1 cellular context compared by ENCODE assay signal in the genomic region with DNA sequence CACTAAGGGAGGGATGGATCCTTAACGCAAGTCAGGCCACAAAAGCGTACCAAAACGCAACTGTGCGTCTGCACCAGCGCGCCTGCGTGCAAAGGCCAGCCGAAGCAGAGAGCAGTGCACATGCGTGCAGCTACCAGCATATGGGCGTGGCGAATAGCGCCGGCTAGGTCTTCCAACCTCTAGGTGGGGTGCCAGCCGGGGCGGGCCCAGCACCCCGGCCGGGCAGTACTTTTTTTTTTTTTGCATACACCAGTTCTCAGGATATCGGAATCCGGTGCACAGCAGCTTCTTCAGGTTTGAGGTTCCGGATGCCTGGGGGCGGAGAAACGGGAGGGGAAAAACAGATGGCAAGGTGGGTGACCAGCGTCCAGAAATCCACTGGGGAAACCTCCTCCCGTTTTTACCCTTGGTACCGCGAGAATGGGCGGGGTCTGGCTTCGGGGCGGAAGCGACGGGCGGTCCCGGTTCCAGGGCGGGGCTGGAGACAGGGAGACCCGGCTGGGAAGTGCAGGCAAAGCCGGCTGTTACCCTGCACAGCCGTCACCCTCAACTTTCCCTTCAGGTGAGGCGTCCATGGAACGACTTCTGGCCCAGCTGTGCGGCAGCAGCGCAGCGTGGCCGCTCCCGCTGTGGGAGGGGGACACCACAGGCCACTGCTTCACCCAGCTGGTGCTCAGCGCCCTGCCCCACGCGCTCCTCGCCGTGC.
A peak's percentile ranks its signal among the peaks of the same experiment; 100 is the strongest.
TF ChIP-seq lines count a peak whose summit lies in the region.

A gene with protein sequence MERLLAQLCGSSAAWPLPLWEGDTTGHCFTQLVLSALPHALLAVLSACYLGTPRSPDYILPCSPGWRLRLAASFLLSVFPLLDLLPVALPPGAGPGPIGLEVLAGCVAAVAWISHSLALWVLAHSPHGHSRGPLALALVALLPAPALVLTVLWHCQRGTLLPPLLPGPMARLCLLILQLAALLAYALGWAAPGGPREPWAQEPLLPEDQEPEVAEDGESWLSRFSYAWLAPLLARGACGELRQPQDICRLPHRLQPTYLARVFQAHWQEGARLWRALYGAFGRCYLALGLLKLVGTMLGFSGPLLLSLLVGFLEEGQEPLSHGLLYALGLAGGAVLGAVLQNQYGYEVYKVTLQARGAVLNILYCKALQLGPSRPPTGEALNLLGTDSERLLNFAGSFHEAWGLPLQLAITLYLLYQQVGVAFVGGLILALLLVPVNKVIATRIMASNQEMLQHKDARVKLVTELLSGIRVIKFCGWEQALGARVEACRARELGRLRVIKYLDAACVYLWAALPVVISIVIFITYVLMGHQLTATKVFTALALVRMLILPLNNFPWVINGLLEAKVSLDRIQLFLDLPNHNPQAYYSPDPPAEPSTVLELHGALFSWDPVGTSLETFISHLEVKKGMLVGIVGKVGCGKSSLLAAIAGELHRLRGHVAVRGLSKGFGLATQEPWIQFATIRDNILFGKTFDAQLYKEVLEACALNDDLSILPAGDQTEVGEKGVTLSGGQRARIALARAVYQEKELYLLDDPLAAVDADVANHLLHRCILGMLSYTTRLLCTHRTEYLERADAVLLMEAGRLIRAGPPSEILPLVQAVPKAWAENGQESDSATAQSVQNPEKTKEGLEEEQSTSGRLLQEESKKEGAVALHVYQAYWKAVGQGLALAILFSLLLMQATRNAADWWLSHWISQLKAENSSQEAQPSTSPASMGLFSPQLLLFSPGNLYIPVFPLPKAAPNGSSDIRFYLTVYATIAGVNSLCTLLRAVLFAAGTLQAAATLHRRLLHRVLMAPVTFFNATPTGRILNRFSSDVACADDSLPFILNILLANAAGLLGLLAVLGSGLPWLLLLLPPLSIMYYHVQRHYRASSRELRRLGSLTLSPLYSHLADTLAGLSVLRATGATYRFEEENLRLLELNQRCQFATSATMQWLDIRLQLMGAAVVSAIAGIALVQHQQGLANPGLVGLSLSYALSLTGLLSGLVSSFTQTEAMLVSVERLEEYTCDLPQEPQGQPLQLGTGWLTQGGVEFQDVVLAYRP (N-terminal part only) (plus strand): TSS at position 136 of the 706 bp plus-strand sequence. CDS start 438 bp downstream, at position 574.

TF ChIP-seq in K562, 482 proteins besides CTCF, POLR2A, EP300 and RAD21 (continued from another document and continues in another):
- TF ChIP-seq, protein P1, sequence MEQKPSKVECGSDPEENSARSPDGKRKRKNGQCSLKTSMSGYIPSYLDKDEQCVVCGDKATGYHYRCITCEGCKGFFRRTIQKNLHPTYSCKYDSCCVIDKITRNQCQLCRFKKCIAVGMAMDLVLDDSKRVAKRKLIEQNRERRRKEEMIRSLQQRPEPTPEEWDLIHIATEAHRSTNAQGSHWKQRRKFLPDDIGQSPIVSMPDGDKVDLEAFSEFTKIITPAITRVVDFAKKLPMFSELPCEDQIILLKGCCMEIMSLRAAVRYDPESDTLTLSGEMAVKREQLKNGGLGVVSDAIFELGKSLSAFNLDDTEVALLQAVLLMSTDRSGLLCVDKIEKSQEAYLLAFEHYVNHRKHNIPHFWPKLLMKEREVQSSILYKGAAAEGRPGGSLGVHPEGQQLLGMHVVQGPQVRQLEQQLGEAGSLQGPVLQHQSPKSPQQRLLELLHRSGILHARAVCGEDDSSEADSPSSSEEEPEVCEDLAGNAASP (IDR thresholded peaks at IDR 0.05), result no peak
- TF ChIP-seq OTX1 (CRISPR knock-in tag; IDR thresholded peaks at IDR 0.05) (no peak), PURB (CRISPR knock-in tag; IDR thresholded peaks at IDR 0.05; ENCODE audit: low read depth) (no peak), BACH1 (tag; IDR thresholded peaks at IDR 0.05) (no peak), BCOR (IDR thresholded peaks at IDR 0.05) (no peak), ZC3H11A (IDR thresholded peaks at IDR 0.05; ENCODE audit: low read depth, low read length) (no peak), ZNF274 (IDR thresholded peaks at IDR 0.05; ENCODE audit: borderline replicate concordance, low read depth, low read length) (no peak), NCOA4 (IDR thresholded peaks at IDR 0.05; ENCODE audit: partially characterized antibody) (no peak), FOS (IDR thresholded peaks at IDR 0.05; ENCODE audit: extremely low read depth, insufficient read length) (no peak), ESRRA (IDR thresholded peaks at IDR 0.05; ENCODE audit: borderline replicate concordance, low read depth) (peak; percentile 35; the same call in 1 of the 2 replicates), ZNF197 (CRISPR knock-in tag; IDR thresholded peaks at IDR 0.05; ENCODE audit: low read depth) (no peak), FOXK1 (CRISPR knock-in tag; IDR thresholded peaks at IDR 0.05; ENCODE audit: borderline replicate concordance) (no peak), ZEB2 (IDR thresholded peaks at IDR 0.05) (no peak), ZNF217 (CRISPR knock-in tag; IDR thresholded peaks at IDR 0.05) (no peak), SNRNP70 (optimal IDR thresholded peaks at IDR 0.05; ENCODE audit: low read depth, low read length) (no peak), GABPA (tag; conservative IDR thresholded peaks at IDR 0.05; ENCODE audit: low read depth) (peak; percentile 79)
- TF ChIP-seq, protein P2, sequence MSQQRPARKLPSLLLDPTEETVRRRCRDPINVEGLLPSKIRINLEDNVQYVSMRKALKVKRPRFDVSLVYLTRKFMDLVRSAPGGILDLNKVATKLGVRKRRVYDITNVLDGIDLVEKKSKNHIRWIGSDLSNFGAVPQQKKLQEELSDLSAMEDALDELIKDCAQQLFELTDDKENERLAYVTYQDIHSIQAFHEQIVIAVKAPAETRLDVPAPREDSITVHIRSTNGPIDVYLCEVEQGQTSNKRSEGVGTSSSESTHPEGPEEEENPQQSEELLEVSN (IDR thresholded peaks at IDR 0.05; ENCODE audit: borderline replicate concordance in 1 of 2, extremely low read depth in 1 of 2, insufficient read depth in 1 of 2, insufficient read length in 1 of 2, low read depth in 1 of 2, low read length in 1 of 2, poor library complexity in 1 of 2, severe bottlenecking in 1 of 2), result peak; percentile 72 to 76
- TF ChIP-seq, protein P3, sequence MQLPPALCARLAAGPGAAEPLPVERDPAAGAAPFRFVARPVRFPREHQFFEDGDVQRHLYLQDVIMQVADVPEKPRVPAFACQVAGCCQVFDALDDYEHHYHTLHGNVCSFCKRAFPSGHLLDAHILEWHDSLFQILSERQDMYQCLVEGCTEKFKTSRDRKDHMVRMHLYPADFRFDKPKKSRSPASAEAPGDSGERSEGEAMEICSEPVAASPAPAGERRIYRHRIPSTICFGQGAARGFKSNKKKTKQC (CRISPR knock-in tag; IDR thresholded peaks at IDR 0.05), result peak; percentile 16; the same call in 1 of the 2 replicates
- TF ChIP-seq, protein P4, sequence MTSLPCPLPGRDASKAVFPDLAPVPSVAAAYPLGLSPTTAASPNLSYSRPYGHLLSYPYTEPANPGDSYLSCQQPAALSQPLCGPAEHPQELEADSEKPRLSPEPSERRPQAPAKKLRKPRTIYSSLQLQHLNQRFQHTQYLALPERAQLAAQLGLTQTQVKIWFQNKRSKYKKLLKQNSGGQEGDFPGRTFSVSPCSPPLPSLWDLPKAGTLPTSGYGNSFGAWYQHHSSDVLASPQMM (CRISPR knock-in tag; IDR thresholded peaks at IDR 0.05), result no peak
- TF ChIP-seq, protein P5, sequence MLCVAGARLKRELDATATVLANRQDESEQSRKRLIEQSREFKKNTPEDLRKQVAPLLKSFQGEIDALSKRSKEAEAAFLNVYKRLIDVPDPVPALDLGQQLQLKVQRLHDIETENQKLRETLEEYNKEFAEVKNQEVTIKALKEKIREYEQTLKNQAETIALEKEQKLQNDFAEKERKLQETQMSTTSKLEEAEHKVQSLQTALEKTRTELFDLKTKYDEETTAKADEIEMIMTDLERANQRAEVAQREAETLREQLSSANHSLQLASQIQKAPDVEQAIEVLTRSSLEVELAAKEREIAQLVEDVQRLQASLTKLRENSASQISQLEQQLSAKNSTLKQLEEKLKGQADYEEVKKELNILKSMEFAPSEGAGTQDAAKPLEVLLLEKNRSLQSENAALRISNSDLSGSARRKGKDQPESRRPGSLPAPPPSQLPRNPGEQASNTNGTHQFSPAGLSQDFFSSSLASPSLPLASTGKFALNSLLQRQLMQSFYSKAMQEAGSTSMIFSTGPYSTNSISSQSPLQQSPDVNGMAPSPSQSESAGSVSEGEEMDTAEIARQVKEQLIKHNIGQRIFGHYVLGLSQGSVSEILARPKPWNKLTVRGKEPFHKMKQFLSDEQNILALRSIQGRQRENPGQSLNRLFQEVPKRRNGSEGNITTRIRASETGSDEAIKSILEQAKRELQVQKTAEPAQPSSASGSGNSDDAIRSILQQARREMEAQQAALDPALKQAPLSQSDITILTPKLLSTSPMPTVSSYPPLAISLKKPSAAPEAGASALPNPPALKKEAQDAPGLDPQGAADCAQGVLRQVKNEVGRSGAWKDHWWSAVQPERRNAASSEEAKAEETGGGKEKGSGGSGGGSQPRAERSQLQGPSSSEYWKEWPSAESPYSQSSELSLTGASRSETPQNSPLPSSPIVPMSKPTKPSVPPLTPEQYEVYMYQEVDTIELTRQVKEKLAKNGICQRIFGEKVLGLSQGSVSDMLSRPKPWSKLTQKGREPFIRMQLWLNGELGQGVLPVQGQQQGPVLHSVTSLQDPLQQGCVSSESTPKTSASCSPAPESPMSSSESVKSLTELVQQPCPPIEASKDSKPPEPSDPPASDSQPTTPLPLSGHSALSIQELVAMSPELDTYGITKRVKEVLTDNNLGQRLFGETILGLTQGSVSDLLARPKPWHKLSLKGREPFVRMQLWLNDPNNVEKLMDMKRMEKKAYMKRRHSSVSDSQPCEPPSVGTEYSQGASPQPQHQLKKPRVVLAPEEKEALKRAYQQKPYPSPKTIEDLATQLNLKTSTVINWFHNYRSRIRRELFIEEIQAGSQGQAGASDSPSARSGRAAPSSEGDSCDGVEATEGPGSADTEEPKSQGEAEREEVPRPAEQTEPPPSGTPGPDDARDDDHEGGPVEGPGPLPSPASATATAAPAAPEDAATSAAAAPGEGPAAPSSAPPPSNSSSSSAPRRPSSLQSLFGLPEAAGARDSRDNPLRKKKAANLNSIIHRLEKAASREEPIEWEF (CRISPR knock-in tag; IDR thresholded peaks at IDR 0.05), result no peak
- TF ChIP-seq, protein P6, sequence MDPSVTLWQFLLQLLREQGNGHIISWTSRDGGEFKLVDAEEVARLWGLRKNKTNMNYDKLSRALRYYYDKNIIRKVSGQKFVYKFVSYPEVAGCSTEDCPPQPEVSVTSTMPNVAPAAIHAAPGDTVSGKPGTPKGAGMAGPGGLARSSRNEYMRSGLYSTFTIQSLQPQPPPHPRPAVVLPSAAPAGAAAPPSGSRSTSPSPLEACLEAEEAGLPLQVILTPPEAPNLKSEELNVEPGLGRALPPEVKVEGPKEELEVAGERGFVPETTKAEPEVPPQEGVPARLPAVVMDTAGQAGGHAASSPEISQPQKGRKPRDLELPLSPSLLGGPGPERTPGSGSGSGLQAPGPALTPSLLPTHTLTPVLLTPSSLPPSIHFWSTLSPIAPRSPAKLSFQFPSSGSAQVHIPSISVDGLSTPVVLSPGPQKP (CRISPR knock-in tag; IDR thresholded peaks at IDR 0.05), result no peak
- TF ChIP-seq, protein P7, sequence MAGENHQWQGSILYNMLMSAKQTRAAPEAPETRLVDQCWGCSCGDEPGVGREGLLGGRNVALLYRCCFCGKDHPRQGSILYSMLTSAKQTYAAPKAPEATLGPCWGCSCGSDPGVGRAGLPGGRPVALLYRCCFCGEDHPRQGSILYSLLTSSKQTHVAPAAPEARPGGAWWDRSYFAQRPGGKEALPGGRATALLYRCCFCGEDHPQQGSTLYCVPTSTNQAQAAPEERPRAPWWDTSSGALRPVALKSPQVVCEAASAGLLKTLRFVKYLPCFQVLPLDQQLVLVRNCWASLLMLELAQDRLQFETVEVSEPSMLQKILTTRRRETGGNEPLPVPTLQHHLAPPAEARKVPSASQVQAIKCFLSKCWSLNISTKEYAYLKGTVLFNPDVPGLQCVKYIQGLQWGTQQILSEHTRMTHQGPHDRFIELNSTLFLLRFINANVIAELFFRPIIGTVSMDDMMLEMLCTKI (IDR thresholded peaks at IDR 0.05; ENCODE audit: partially characterized antibody), result no peak
- TF ChIP-seq, protein P8, sequence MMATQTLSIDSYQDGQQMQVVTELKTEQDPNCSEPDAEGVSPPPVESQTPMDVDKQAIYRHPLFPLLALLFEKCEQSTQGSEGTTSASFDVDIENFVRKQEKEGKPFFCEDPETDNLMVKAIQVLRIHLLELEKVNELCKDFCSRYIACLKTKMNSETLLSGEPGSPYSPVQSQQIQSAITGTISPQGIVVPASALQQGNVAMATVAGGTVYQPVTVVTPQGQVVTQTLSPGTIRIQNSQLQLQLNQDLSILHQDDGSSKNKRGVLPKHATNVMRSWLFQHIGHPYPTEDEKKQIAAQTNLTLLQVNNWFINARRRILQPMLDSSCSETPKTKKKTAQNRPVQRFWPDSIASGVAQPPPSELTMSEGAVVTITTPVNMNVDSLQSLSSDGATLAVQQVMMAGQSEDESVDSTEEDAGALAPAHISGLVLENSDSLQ (IDR thresholded peaks at IDR 0.05), result no peak
- TF ChIP-seq, protein P9, sequence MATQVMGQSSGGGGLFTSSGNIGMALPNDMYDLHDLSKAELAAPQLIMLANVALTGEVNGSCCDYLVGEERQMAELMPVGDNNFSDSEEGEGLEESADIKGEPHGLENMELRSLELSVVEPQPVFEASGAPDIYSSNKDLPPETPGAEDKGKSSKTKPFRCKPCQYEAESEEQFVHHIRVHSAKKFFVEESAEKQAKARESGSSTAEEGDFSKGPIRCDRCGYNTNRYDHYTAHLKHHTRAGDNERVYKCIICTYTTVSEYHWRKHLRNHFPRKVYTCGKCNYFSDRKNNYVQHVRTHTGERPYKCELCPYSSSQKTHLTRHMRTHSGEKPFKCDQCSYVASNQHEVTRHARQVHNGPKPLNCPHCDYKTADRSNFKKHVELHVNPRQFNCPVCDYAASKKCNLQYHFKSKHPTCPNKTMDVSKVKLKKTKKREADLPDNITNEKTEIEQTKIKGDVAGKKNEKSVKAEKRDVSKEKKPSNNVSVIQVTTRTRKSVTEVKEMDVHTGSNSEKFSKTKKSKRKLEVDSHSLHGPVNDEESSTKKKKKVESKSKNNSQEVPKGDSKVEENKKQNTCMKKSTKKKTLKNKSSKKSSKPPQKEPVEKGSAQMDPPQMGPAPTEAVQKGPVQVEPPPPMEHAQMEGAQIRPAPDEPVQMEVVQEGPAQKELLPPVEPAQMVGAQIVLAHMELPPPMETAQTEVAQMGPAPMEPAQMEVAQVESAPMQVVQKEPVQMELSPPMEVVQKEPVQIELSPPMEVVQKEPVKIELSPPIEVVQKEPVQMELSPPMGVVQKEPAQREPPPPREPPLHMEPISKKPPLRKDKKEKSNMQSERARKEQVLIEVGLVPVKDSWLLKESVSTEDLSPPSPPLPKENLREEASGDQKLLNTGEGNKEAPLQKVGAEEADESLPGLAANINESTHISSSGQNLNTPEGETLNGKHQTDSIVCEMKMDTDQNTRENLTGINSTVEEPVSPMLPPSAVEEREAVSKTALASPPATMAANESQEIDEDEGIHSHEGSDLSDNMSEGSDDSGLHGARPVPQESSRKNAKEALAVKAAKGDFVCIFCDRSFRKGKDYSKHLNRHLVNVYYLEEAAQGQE (CRISPR knock-in tag; IDR thresholded peaks at IDR 0.05; ENCODE audit: low read depth), result 0 out of 2 replicates have a peak, but pooled peaks have one; percentile 53
- TF ChIP-seq, protein P10, sequence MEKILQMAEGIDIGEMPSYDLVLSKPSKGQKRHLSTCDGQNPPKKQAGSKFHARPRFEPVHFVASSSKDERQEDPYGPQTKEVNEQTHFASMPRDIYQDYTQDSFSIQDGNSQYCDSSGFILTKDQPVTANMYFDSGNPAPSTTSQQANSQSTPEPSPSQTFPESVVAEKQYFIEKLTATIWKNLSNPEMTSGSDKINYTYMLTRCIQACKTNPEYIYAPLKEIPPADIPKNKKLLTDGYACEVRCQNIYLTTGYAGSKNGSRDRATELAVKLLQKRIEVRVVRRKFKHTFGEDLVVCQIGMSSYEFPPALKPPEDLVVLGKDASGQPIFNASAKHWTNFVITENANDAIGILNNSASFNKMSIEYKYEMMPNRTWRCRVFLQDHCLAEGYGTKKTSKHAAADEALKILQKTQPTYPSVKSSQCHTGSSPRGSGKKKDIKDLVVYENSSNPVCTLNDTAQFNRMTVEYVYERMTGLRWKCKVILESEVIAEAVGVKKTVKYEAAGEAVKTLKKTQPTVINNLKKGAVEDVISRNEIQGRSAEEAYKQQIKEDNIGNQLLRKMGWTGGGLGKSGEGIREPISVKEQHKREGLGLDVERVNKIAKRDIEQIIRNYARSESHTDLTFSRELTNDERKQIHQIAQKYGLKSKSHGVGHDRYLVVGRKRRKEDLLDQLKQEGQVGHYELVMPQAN (IDR thresholded peaks at IDR 0.05; ENCODE audit: borderline replicate concordance), result peak; percentile 84; the same call in 1 of the 2 replicates
